11 cellular contexts compared by ENCODE assay signal in the genomic region with DNA sequence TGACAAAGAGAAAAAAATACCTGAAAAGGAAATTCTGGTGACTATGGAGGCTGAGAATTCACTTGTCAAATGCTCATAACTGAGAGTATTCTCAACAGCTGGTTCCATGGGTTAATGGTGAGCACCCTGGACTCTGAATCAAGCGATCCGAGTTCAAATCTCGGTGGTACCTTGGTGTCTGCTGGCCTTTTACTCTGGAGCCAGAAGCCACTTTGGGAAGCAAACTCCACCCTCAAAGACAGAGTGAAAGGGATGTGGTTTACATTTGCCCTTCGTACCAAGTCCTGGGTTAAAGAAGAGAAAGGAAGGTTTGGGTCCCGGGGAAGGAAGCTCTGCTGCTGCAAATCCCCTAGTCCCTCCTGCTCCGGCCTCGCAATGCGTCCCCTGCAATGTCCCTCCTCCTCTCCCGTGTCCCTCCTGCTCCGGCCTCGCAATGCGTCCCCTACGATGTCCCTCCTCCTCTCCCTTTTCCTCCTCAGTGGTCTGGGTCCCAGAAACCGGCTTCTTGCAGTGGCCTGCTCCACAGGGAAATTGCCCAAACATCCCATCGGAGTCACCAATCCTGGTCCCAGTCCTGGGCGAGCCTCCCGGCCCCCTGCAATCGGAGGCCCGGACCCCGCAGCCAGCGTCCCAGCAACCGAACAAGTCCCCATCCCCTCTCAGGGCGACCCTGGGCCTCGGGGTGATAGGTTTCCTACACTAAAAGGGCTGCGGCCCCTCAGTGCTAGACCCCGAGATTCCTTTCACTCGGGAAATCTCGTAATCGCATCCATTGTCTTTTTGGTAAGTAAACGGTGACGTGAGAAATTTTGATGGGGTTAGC.
DNase-seq lines count a peak whose midpoint lies in the region; FAIRE-seq and TF ChIP-seq lines count a peak whose summit lies in the region.
"Had no signal": no experiment of that assay in that cellular context is flagged by ENCODE, and none has a peak within 500 bp of the region (broad histone marks: within the 10 kb centered on the region; RNA-seq: fewer than 3 reads in every experiment).

No MANE protein-coding gene starts in this region.

- FAIRE-seq in RCC 7860 (lab: Jason Lieb, UNC): no peak

- no peaks in the 10 kb centered on the region for H3K79me2 ChIP-seq in smooth muscle cell (ENCODE audit: low read depth)

- H3K4me3 ChIP-seq in fibroblast of villous mesenchyme (ENCODE audit: low read depth, low read length): no peak overlapping the region
- peak overlapping the region; percentile 38 for H3K4me3 ChIP-seq in smooth muscle cell
- no peak overlapping the region for H3K4me3 ChIP-seq in uterus
- H3K4me3 ChIP-seq in tibial nerve: peak overlapping the region in 2 of 4 donors; percentile 21 to 22
- H3K4me3 ChIP-seq: HAP-1 had no signal

- H3K9me3 ChIP-seq in smooth muscle cell (replicated peaks; ENCODE audit: low read depth) (no peaks in the 10 kb centered on the region), uterus (no peaks in the 10 kb centered on the region), tibial nerve (no peaks in the 10 kb centered on the region)
- H3K9me3 ChIP-seq: HAP-1 had no signal

- H3K27ac ChIP-seq in smooth muscle cell (ENCODE audit: low read depth) (no peak overlapping the region), uterus (no peak overlapping the region), tibial nerve (no peak overlapping the region)

- H4K20me1 ChIP-seq in smooth muscle cell (ENCODE audit: low read depth): no peaks in the 10 kb centered on the region

- DNase-seq in activated T-cell treated with anti-CD3 and anti-CD28 coated beads for 24 hours (ENCODE audit: low read depth) (peak; percentile 38), RCC 7860 (ENCODE audit: low spot score) (peak; percentile 70), fibroblast of villous mesenchyme (ENCODE audit: low read depth) (peak; percentile 53), smooth muscle cell (lab: John Stamatoyannopoulos, UW; ENCODE audit: unreplicated experiment) (no peak), nucleus accumbens (lab: John Stamatoyannopoulos, UW) (no peak), uterus (no peak), tibial nerve (ENCODE audit: low spot score in 2 of 2) (no peak)
- no peak for DNase-seq in activated T-cell treated with anti-CD3 and anti-CD28 coated beads, Interleukin-2, amount 50 U/mL, for 48 hours
- DNase-seq: CD4-positive, CD25-positive, alpha-beta regulatory T cell; NCI-H446 treated with DMSO at 0.1 percent for 48 hours had no signal

- H3K27me3 ChIP-seq in smooth muscle cell (ENCODE audit: low read depth) (peaks cover 55% of the 10 kb centered on the region), uterus (peaks cover 0 to 13% of the 10 kb centered on the region in 2 donors), tibial nerve (peaks cover 0 to 94% of the 10 kb centered on the region in 2 donors)

- H3K4me1 ChIP-seq in smooth muscle cell (ENCODE audit: low read depth) (no peaks in the 10 kb centered on the region), uterus (no peaks in the 10 kb centered on the region), tibial nerve (peaks cover 0 to 10% (median 0%) of the 10 kb centered on the region in 4 donors)
- H3K4me1 ChIP-seq: HAP-1 had no signal

- H3K36me3 ChIP-seq in smooth muscle cell (ENCODE audit: low read depth) (no peaks in the 10 kb centered on the region), uterus (no peaks in the 10 kb centered on the region), tibial nerve (no peaks in the 10 kb centered on the region)
- H3K36me3 ChIP-seq: HAP-1 had no signal

- no peak for TF ChIP-seq EP300 in tibial nerve (IDR thresholded peaks at IDR 0.05)

- intact Hi-C loops in uterus (cut with DNase I; ENCODE audit: low total_unique reads): no loop called here

- H3K9ac ChIP-seq in smooth muscle cell (ENCODE audit: low read depth): no peak overlapping the region

- TF ChIP-seq CTCF in fibroblast of villous mesenchyme (IDR thresholded peaks at IDR 0.05; ENCODE audit: insufficient read depth, low read depth, low read length) (no peak), smooth muscle cell (IDR thresholded peaks at IDR 0.05; ENCODE audit: borderline replicate concordance, insufficient read depth, poor library complexity, severe bottlenecking) (no peak), uterus (IDR thresholded peaks at IDR 0.05) (no peak), tibial nerve (IDR thresholded peaks at IDR 0.05) (no peak)

- no peaks in the 10 kb centered on the region for H3F3A ChIP-seq in smooth muscle cell (ENCODE audit: low read depth)

- 11% methylated on average over 31 of the region's 31 CpGs for WGBS in smooth muscle cell (ENCODE audit: low lambda C conversion rate)
- 28 to 33% methylated on average over 28 to 29 of the region's 31 CpGs for WGBS in tibial nerve, 2 donors

- peak overlapping the region; percentile 81 for H3K4me2 ChIP-seq in smooth muscle cell

- TF ChIP-seq POLR2A in uterus (IDR thresholded peaks at IDR 0.05) (no peak), tibial nerve (IDR thresholded peaks at IDR 0.05) (no peak)

- peak overlapping the region; percentile 29 for H2AFZ ChIP-seq in smooth muscle cell (ENCODE audit: low read depth)

Comparison
In these comparisons a context has a peak if more than half of its experiments do, and no peak if none do; other contexts are left out.
1. DNase-seq: peak in activated T-cell treated with anti-CD3 and anti-CD28 coated beads for 24 hours (single experiment), RCC 7860 (single experiment) and fibroblast of villous mesenchyme (single experiment); none in activated T-cell treated with anti-CD3 and anti-CD28 coated beads, Interleukin-2, amount 50 U/mL, for 48 hours (0 of 2), smooth muscle cell (single experiment), nucleus accumbens (0 of 56), uterus (0 of 2) and tibial nerve (0 of 2).